17 cellular contexts compared by ENCODE assay signal in the genomic region with DNA sequence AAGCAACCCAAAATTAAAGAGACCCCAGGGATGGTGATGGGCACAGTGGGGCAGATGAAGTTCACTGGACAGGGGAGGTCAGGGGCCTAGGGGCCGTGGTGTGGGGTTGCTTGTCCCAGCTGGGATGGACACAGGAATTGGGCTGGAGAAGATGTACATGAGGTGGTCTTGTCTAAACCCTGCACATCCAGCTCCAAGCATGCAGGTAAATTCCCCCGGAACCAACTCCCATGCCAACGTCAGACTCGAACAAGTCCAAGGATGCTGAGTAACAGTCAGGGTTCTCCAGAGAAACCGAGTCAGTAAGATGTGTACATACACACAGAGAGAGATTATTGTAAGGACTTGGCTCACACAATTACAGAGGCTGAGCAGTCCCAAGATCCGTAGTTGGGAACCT. TPM values are rescaled to one million over a fixed set of nuclear protein-coding genes. Genes with fewer than 3 reads are reported as not detected.
DNase-seq lines count a peak whose midpoint lies in the region; ATAC-seq and TF ChIP-seq lines count a peak whose summit lies in the region.
"Had no signal": no experiment of that assay in that cellular context is flagged by ENCODE, and none has a peak within 500 bp of the region (broad histone marks: within the 10 kb centered on the region; RNA-seq: fewer than 3 reads in every experiment).

No MANE protein-coding gene starts in this region.

- intact Hi-C loops in upper lobe of right lung (cut with DNase I), result no loop called here

- H3K36me3 ChIP-seq in upper lobe of right lung, result no peaks in the 10 kb centered on the region
- H3K36me3 ChIP-seq: BLaER1 treated with 17β-estradiol and CSF1 and Interleukin-3, amounts not matched to agents 10 nM and 100 nM had no signal

- DNase-seq in activated CD8-positive, alpha-beta memory T cell treated with anti-CD3 and anti-CD28 coated beads, Interleukin-2, amount 50 U/mL, for 48 hours, result peak; percentile 13
- DNase-seq in activated CD8-positive, alpha-beta memory T cell treated with anti-CD3 and anti-CD28 coated beads, Interleukin-2, amount 10 ng/mL, durations not matched to agents 7 days and 5 days, result no peak
- DNase-seq in mesenteric fat pad (ENCODE audit: low spot score) (peak; percentile 71), upper lobe of right lung (peak; percentile 40)
- DNase-seq in stimulated activated CD4-positive, alpha-beta T cell treated with anti-CD3 and anti-CD28 coated beads, Interleukin-4, amount 100 ng/mL, for 24 hours, result no peak
- DNase-seq: AML-193; Caco-2; Calu3; CD4-positive, alpha-beta T cell; CD8-positive, alpha-beta T cell; DMS79 treated with DMSO at 0.1 percent for 48 hours; GF-D8 had no signal

- peaks cover 7% of the 10 kb centered on the region for H3K9me3 Mint-ChIP-seq in activated CD8-positive, alpha-beta memory T cell treated with anti-CD3 and anti-CD28 coated beads, Interleukin-2, amount 10 ng/mL, durations not matched to agents 7 days and 5 days (ENCODE audit: low read depth)
- H3K9me3 Mint-ChIP-seq: CD4-positive, alpha-beta T cell; CD8-positive, alpha-beta T cell had no signal

- H3K27me3 ChIP-seq in upper lobe of right lung, result no peaks in the 10 kb centered on the region
- H3K27me3 ChIP-seq: BLaER1 treated with 17β-estradiol and CSF1 and Interleukin-3, amounts not matched to agents 10 nM and 100 nM had no signal

- H3K36me3 Mint-ChIP-seq in activated CD8-positive, alpha-beta memory T cell treated with anti-CD3 and anti-CD28 coated beads, Interleukin-2, amount 10 ng/mL, durations not matched to agents 7 days and 5 days, result no peaks in the 10 kb centered on the region
- H3K36me3 Mint-ChIP-seq: CD8-positive, alpha-beta T cell had no signal

- H3K9me3 ChIP-seq in upper lobe of right lung, result no peaks in the 10 kb centered on the region
- H3K9me3 ChIP-seq: A549 had no signal

- no peaks in the 10 kb centered on the region for H3K4me1 Mint-ChIP-seq in activated CD8-positive, alpha-beta memory T cell treated with anti-CD3 and anti-CD28 coated beads, Interleukin-2, amount 10 ng/mL, durations not matched to agents 7 days and 5 days
- H3K4me1 Mint-ChIP-seq: B cell had no signal

- TF ChIP-seq CTCF in upper lobe of right lung (IDR thresholded peaks at IDR 0.05), result no peak

- H3K27ac Mint-ChIP-seq in activated CD8-positive, alpha-beta memory T cell treated with anti-CD3 and anti-CD28 coated beads, Interleukin-2, amount 10 ng/mL, durations not matched to agents 7 days and 5 days, result no peak overlapping the region
- H3K27ac Mint-ChIP-seq: B cell; CD4-positive, alpha-beta T cell; CD8-positive, alpha-beta T cell had no signal

- H3K4me3 ChIP-seq in upper lobe of right lung, result no peak overlapping the region
- H3K4me3 ChIP-seq: A549; BLaER1 treated with 17β-estradiol and CSF1 and Interleukin-3, amounts not matched to agents 10 nM and 100 nM had no signal

- H3K4me1 ChIP-seq in upper lobe of right lung, result no peaks in the 10 kb centered on the region
- H3K4me1 ChIP-seq: A549, Caco-2 had no signal

- CTCF ChIA-PET in activated CD8-positive, alpha-beta memory T cell treated with anti-CD3 and anti-CD28 coated beads, Interleukin-2, amount 10 ng/mL, durations not matched to agents 7 days and 5 days (lab: Charles Lee), result interaction anchor here (0.7 to 1.1 kb wide), 2 partner anchors 90 to 554 kb away, joined by 3 read pairs; no protein-coding TSS in a partner anchor

- H3K27ac ChIP-seq in upper lobe of right lung, result no peak overlapping the region
- H3K27ac ChIP-seq: 22Rv1; A549; BLaER1 treated with 17β-estradiol and CSF1 and Interleukin-3, amounts not matched to agents 10 nM and 100 nM; C4-2B had no signal

- no peaks in the 10 kb centered on the region for H3K27me3 Mint-ChIP-seq in activated CD8-positive, alpha-beta memory T cell treated with anti-CD3 and anti-CD28 coated beads, Interleukin-2, amount 10 ng/mL, durations not matched to agents 7 days and 5 days

- ATAC-seq in activated CD8-positive, alpha-beta memory T cell treated with anti-CD3 and anti-CD28 coated beads, Interleukin-2, amount 10 ng/mL, durations not matched to agents 7 days and 5 days, result no peak
- ATAC-seq in upper lobe of right lung, result no peak
- ATAC-seq: A549; CD8-positive, alpha-beta T cell had no signal

- H3K4me3 Mint-ChIP-seq in activated CD8-positive, alpha-beta memory T cell treated with anti-CD3 and anti-CD28 coated beads, Interleukin-2, amount 10 ng/mL, durations not matched to agents 7 days and 5 days, result no peak overlapping the region
- H3K4me3 Mint-ChIP-seq: B cell; CD4-positive, alpha-beta T cell; CD8-positive, alpha-beta T cell had no signal

RNA-seq across cellular contexts. Expression of a gene that starts 28.9 kb away (rescaled TPM):
- total RNA-seq in activated CD8-positive, alpha-beta memory T cell treated with anti-CD3 and anti-CD28 coated beads, Interleukin-2, amount 10 ng/mL, durations not matched to agents 7 days and 5 days, result 10 to 100 TPM; 20.5 to 41.4 TPM
- total RNA-seq in mesenteric fat pad, result 1.3 TPM
- total RNA-seq in upper lobe of right lung, result 12.2 TPM
- total RNA-seq: Calu3 had no signal

RNA-seq across cellular contexts. Expression of a gene that starts 29.0 kb away (rescaled TPM):
- total RNA-seq in activated CD8-positive, alpha-beta memory T cell treated with anti-CD3 and anti-CD28 coated beads, Interleukin-2, amount 10 ng/mL, durations not matched to agents 7 days and 5 days, result 10 to 100 TPM; 28.3 to 49.2 TPM
- total RNA-seq in mesenteric fat pad (1.0 TPM), upper lobe of right lung (6.5 TPM)
- total RNA-seq: Calu3 had no signal

RNA-seq across cellular contexts. Expression of a gene that starts 46.4 kb away (rescaled TPM):
- 100 to 1,000 TPM; 162 to 192 TPM for total RNA-seq in activated CD8-positive, alpha-beta memory T cell treated with anti-CD3 and anti-CD28 coated beads, Interleukin-2, amount 10 ng/mL, durations not matched to agents 7 days and 5 days
- total RNA-seq in mesenteric fat pad (723 TPM), upper lobe of right lung (801 TPM)

Comparison
In these comparisons a context has a peak if more than half of its experiments do, and no peak if none do; other contexts are left out.
1. DNase-seq: peak in activated CD8-positive, alpha-beta memory T cell treated with anti-CD3 and anti-CD28 coated beads, Interleukin-2, amount 50 U/mL, for 48 hours (single experiment), mesenteric fat pad (single experiment) and upper lobe of right lung (single experiment); none in activated CD8-positive, alpha-beta memory T cell treated with anti-CD3 and anti-CD28 coated beads, Interleukin-2, amount 10 ng/mL, durations not matched to agents 7 days and 5 days (single experiment) and stimulated activated CD4-positive, alpha-beta T cell treated with anti-CD3 and anti-CD28 coated beads, Interleukin-4, amount 100 ng/mL, for 24 hours (single experiment).